In the genomic region with DNA sequence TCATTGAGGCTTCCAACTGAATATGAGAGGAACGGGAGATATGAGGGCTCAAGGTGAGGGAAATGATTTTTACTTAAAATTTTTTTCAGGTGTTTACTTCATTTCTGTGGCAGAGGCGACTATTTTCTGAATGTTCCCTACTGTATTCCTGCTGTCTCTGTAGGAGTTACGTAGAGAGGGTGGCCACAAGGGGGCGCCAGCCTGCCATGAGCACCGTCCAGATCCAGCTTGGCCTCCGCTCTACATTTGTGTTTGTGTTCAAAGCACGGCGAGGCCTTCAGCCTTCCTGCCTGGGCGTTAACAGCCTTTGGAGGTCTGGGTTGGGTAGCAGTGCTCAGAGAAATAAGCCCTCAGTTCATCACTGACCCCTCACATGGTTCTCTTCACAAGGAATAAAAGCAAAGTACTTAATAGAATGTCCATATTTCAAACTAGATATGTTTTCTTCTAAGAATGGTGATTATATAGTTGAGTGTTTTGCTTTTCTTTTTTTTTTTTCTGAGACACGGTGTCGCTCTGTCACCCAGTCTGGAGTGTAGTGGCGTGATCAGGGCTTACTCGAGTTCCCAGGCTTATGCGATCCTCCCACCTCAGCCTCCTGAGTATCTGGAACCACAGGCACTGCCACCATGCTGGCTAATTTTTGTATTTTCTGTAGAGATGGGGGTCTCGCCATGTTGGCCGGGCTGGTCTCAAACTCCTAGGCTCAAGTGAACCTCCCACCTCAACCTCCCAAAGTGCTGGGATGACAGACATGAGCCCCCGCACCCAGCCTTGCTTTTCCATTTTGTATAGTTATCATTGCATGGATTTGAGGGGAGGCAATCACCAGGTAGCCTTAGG, we compare ENCODE assay signal across 8 cellular contexts. TPM values are rescaled to one million over a fixed set of nuclear protein-coding genes. Genes with fewer than 3 reads are reported as not detected.
DNase-seq lines count a peak whose midpoint lies in the region; ATAC-seq, FAIRE-seq and TF ChIP-seq lines count a peak whose summit lies in the region.

No MANE protein-coding gene starts in this region.

- POLR2A ChIA-PET in activated B cell treated with CpG ODN at 0.5 μM for 24 hours (lab: Charles Lee): no interaction called here

- intact Hi-C loops in activated B cell treated with CpG ODN at 0.5 μM for 24 hours (cut with micrococcal nuclease): loop anchor here (1.0 kb wide), 2 partner anchors 18 to 46 kb away; no protein-coding TSS in a partner anchor

- peaks cover 8% of the 10 kb centered on the region for H3K4me1 Mint-ChIP-seq in activated B cell treated with CpG ODN at 0.5 μM for 24 hours

- H3K36me3 ChIP-seq in ACC112 (ENCODE audit: insufficient read depth, low read length) (peaks cover 42% of the 10 kb centered on the region), bronchial epithelial cell (ENCODE audit: control insufficient read depth, insufficient read depth, low read length) (peaks cover 26% of the 10 kb centered on the region)

- ATAC-seq in GM21381 (IDR thresholded peaks at IDR 0.05; ENCODE audit: unreplicated experiment) (peak; percentile 54), activated B cell treated with CpG ODN at 0.5 μM for 24 hours (ENCODE audit: low read depth) (peak; percentile 82)

- H3K27ac ChIP-seq in ACC112 (ENCODE audit: low read depth, low read length): 0 out of 2 replicates have a peak overlapping the region, but pooled peaks have one; percentile 8

- H3K27me3 Mint-ChIP-seq in activated B cell treated with CpG ODN at 0.5 μM for 24 hours: no peaks in the 10 kb centered on the region

- H3K9me3 Mint-ChIP-seq in activated B cell treated with CpG ODN at 0.5 μM for 24 hours: no peaks in the 10 kb centered on the region

- H3K4me1 ChIP-seq in ACC112 (ENCODE audit: control insufficient read depth, insufficient read depth, low read length, unreplicated experiment): no peaks in the 10 kb centered on the region

- H3K27me3 ChIP-seq in ACC112 (ENCODE audit: insufficient read depth, low read length) (no peaks in the 10 kb centered on the region), bronchial epithelial cell (ENCODE audit: control insufficient read depth, insufficient read depth, low read length) (no peaks in the 10 kb centered on the region)

- FAIRE-seq in bronchial epithelial cell (lab: Jason Lieb, UNC): no peak

- no peak overlapping the region for H2AFZ ChIP-seq in ACC112 (ENCODE audit: low read length, unreplicated experiment)

- H3K36me3 Mint-ChIP-seq in activated B cell treated with CpG ODN at 0.5 μM for 24 hours (ENCODE audit: low read depth): peaks cover 75% of the 10 kb centered on the region

- H3K27ac Mint-ChIP-seq in activated B cell treated with CpG ODN at 0.5 μM for 24 hours: no peak overlapping the region

- peak; percentile 84 for DNase-seq in NCI-H2171 treated with DMSO at 0.1 percent for 48 hours (lab: John Stamatoyannopoulos, UW)
- DNase-seq in activated B cell treated with CpG ODN at 0.5 μM for 24 hours: peak; percentile 60
- peak; percentile 59 for DNase-seq in bronchial epithelial cell (ENCODE audit: low read depth)
- DNase-seq in islet precursor cell: peak; percentile 91
- DNase-seq in stimulated activated CD4-positive, alpha-beta T cell treated with anti-CD3 and anti-CD28 coated beads, Interleukin-12 subunit alpha, Interleukin-12 subunit beta, amount 100 ng/mL, for 48 hours (ENCODE audit: low read depth in 2 of 3, low spot score in 1 of 3): peak; percentile 63 to 77 (median 73)
- no peak for DNase-seq in GM19238 (ENCODE audit: insufficient read length, low spot score)

- CTCF ChIA-PET in activated B cell treated with CpG ODN at 0.5 μM for 24 hours (lab: Charles Lee): interaction anchor here (0.6 to 2.0 kb wide), 5 partner anchors 11 to 54 kb away, joined by 3 to 7 read pairs (median 5); no protein-coding TSS in a partner anchor

- peaks cover 9% of the 10 kb centered on the region for H3K79me2 ChIP-seq in ACC112 (ENCODE audit: control insufficient read depth, insufficient read depth, low read length, unreplicated experiment)

- H3K4me3 Mint-ChIP-seq in activated B cell treated with CpG ODN at 0.5 μM for 24 hours: no peak overlapping the region

- TF ChIP-seq CTCF in activated B cell treated with CpG ODN at 0.5 μM for 24 hours (IDR thresholded peaks at IDR 0.05) (peak; percentile 49), bronchial epithelial cell (IDR thresholded peaks at IDR 0.05; ENCODE audit: insufficient read depth, low read length, severe bottlenecking) (peak; percentile 93)

- no peak overlapping the region for H3K4me3 ChIP-seq in ACC112 (ENCODE audit: low read depth, low read length)
- H3K4me3 ChIP-seq in bronchial epithelial cell (ENCODE audit: low read depth, low read length): no peak overlapping the region

RNA-seq across cellular contexts. Expression of a gene that starts 22.3 kb away (rescaled TPM):
- total RNA-seq in activated B cell treated with CpG ODN at 0.5 μM for 24 hours: 8.6 and 12.0 TPM in 2 replicates
- 31.3 and 50.8 TPM in 2 replicates for total RNA-seq in bronchial epithelial cell

RNA-seq across cellular contexts. Expression of a gene that starts 28.6 kb away (rescaled TPM):
- total RNA-seq in activated B cell treated with CpG ODN at 0.5 μM for 24 hours (19.4 and 21.8 TPM in 2 replicates), bronchial epithelial cell (8.7 and 13.7 TPM in 2 replicates)
